Comparison of ENCODE assay signal across 29 cellular contexts in the genomic region with DNA sequence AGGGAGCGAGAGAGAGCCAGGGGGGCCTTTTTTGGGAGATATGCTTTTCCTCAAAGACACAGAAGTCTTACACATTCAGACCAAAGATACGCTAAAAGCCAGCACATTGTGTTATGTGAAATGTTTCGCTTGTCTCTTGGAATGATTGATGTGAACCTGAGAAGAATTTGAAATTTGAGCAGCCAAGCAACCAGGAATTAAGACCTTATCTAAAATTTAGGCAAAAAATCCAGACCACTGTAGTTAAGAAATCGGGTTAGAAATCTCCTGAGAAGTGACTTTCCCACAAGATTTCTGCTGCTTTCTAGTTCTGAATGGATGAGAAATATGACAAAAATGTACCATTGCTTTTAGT.
"Had no signal": no experiment of that assay in that cellular context is flagged by ENCODE, and none has a peak within 500 bp of the region (broad histone marks: within the 10 kb centered on the region; RNA-seq: fewer than 3 reads in every experiment).

No MANE protein-coding gene starts in this region.

- H3K9me3 ChIP-seq: breast epithelium, colonic mucosa, esophagus squamous epithelium, gastrocnemius medialis, right atrium auricular region, spleen, suprapubic skin, tibial artery, upper lobe of right lung had no signal

- H3K4me3 Mint-ChIP-seq: activated naive CD8-positive, alpha-beta T cell treated with anti-CD3 and anti-CD28 coated beads for 36 hours; central memory CD8-positive, alpha-beta T cell; naive B cell; T-helper 2 cell treated with Interferon-gamma antibody and Interleukin-4, amounts not matched to agents 5 μg/mL and 100 μg/mL, for 36 hours had no signal

- FAIRE-seq: endometrium, keratinocyte had no signal

- H3K79me2 ChIP-seq: parathyroid adenoma had no signal

- ATAC-seq: gastrocnemius medialis, left cardiac atrium, upper lobe of right lung had no signal

- H3K36me3 Mint-ChIP-seq: activated naive CD8-positive, alpha-beta T cell treated with anti-CD3 and anti-CD28 coated beads for 36 hours; naive B cell had no signal

- H3K9ac ChIP-seq: parathyroid adenoma had no signal

- H3K9me3 Mint-ChIP-seq: activated naive CD8-positive, alpha-beta T cell treated with anti-CD3 and anti-CD28 coated beads for 36 hours; central memory CD8-positive, alpha-beta T cell; naive B cell; T-helper 2 cell treated with Interferon-gamma antibody and Interleukin-4, amounts not matched to agents 5 μg/mL and 100 μg/mL, for 36 hours had no signal

- H3K4me3 ChIP-seq: breast epithelium, colonic mucosa, esophagus squamous epithelium, gastrocnemius medialis, right atrium auricular region, spleen, suprapubic skin, tibial artery, upper lobe of right lung had no signal

- H3K4me1 ChIP-seq: breast epithelium, colonic mucosa, gastrocnemius medialis, parathyroid adenoma, right atrium auricular region, spleen, suprapubic skin, tibial artery, upper lobe of right lung had no signal

- H2AFZ ChIP-seq: parathyroid adenoma had no signal

- H3K27ac Mint-ChIP-seq: activated naive CD8-positive, alpha-beta T cell treated with anti-CD3 and anti-CD28 coated beads for 36 hours; T-helper 2 cell treated with Interferon-gamma antibody and Interleukin-4, amounts not matched to agents 5 μg/mL and 100 μg/mL, for 36 hours had no signal

- H3K27me3 ChIP-seq: breast epithelium, colonic mucosa, right atrium auricular region, tibial artery, upper lobe of right lung had no signal

- DNase-seq: activated CD4-positive, alpha-beta T cell treated with anti-CD3 and anti-CD28 coated beads for 4 hours; activated CD4-positive, alpha-beta T cell treated with anti-CD3 and anti-CD28 coated beads, Interleukin-2, amount 50 U/mL, for 48 hours; activated CD8-positive, alpha-beta memory T cell treated with anti-CD3 and anti-CD28 coated beads for 24 hours; activated effector memory CD4-positive, alpha-beta T cell treated with Interleukin-2 at 50 U/mL for 16 hours; activated naive CD4-positive, alpha-beta T cell treated with Interleukin-2 at 50 U/mL for 16 hours; activated naive CD8-positive, alpha-beta T cell treated with anti-CD3 and anti-CD28 coated beads for 36 hours; amniotic stem cell; colonic mucosa; effector CD8-positive, alpha-beta T cell; esophagus squamous epithelium; gastrocnemius medialis; hippocampal formation; left cardiac atrium; mammary epithelial cell; naive B cell; spleen; stimulated activated naive CD4-positive, alpha-beta T cell; T-helper 1 cell; tibial artery; upper lobe of right lung had no signal

- H3K36me3 ChIP-seq: breast epithelium, colonic mucosa, esophagus squamous epithelium, gastrocnemius medialis, right atrium auricular region, spleen, suprapubic skin, tibial artery, upper lobe of right lung had no signal

- H3K4me1 Mint-ChIP-seq: activated naive CD8-positive, alpha-beta T cell treated with anti-CD3 and anti-CD28 coated beads for 36 hours; central memory CD8-positive, alpha-beta T cell; naive B cell had no signal

- H3K27ac ChIP-seq: breast epithelium, colonic mucosa, epithelial cell of prostate, esophagus squamous epithelium, gastrocnemius medialis, parathyroid adenoma, right atrium auricular region, spleen, suprapubic skin, tibial artery, upper lobe of right lung had no signal
